Comparison of ENCODE assay signal across 16 cellular contexts in genomic region chr5:172345886-172346285, GRCh38.
DNase-seq lines count a peak whose midpoint lies in the region; ATAC-seq and TF ChIP-seq lines count a peak whose summit lies in the region.
"Had no signal": no experiment of that assay in that cellular context is flagged by ENCODE, and none has a peak within 500 bp of the region (broad histone marks: within the 10 kb centered on the region; RNA-seq: fewer than 3 reads in every experiment).

No MANE protein-coding gene starts in this region.

- no peak overlapping the region for H2AK5ac ChIP-seq in trophoblast cell (ENCODE audit: low read length)

- no peak overlapping the region for H3K9ac ChIP-seq in trophoblast cell (ENCODE audit: low read length)
- H3K9ac ChIP-seq: BLaER1 treated with 17β-estradiol and CSF1 and Interleukin-3, amounts not matched to agents 10 nM and 100 nM had no signal

- peaks cover 96% of the 10 kb centered on the region for H3K36me3 Mint-ChIP-seq in MCF 10A (ENCODE audit: insufficient read depth, unreplicated experiment)
- H3K36me3 Mint-ChIP-seq: CD4-positive, CD25-positive, alpha-beta regulatory T cell had no signal

- H3K4me1 Mint-ChIP-seq in MCF 10A (ENCODE audit: insufficient read depth, unreplicated experiment) = peaks cover 7% of the 10 kb centered on the region
- H3K4me1 Mint-ChIP-seq: CD4-positive, CD25-positive, alpha-beta regulatory T cell; GM23338 had no signal

- CTCF ChIA-PET in MCF 10A (lab: Yijun Ruan, JAX) = interaction anchor here (0.6 kb wide), 1 partner anchor 23 kb away, joined by 3 read pairs; no protein-coding TSS in a partner anchor

- peaks cover 2% of the 10 kb centered on the region for H3K79me2 ChIP-seq in trophoblast cell (ENCODE audit: control insufficient read depth, insufficient read depth, low read length, poor library complexity)

- peaks cover 3% of the 10 kb centered on the region for H3K79me1 ChIP-seq in trophoblast cell (ENCODE audit: low read length)

- H2BK120ac ChIP-seq in trophoblast cell (ENCODE audit: insufficient read depth, low read length, poor library complexity) = no peak overlapping the region

- no peak overlapping the region for H3K14ac ChIP-seq in trophoblast cell (ENCODE audit: low read length)

- H3K27me3 ChIP-seq in breast epithelium = no peaks in the 10 kb centered on the region
- H3K27me3 ChIP-seq in trophoblast cell (ENCODE audit: insufficient read depth, low read length) = no peaks in the 10 kb centered on the region
- H3K27me3 ChIP-seq: BLaER1 treated with 17β-estradiol and CSF1 and Interleukin-3, amounts not matched to agents 10 nM and 100 nM had no signal

- peaks cover 6% of the 10 kb centered on the region for H3K36me3 ChIP-seq in breast epithelium
- peaks cover 50 to 65% of the 10 kb centered on the region in 2 experiments for H3K36me3 ChIP-seq in trophoblast cell (ENCODE audit: control insufficient read depth in 1 of 2, insufficient read depth in 2 of 2, low read length in 2 of 2)

- no peak overlapping the region for H3K4me3 Mint-ChIP-seq in MCF 10A (ENCODE audit: unreplicated experiment)
- H3K4me3 Mint-ChIP-seq: CD4-positive, CD25-positive, alpha-beta regulatory T cell; GM23338 had no signal

- WGBS in trophoblast cell (ENCODE audit: extremely low coverage, insufficient coverage, insufficient read length) = no CpG with 5 or more reads among the region's 11 CpGs

- no peak overlapping the region for H4K12ac ChIP-seq in trophoblast cell (ENCODE audit: low read depth, low read length)

- TF ChIP-seq POLR2A in breast epithelium (IDR thresholded peaks at IDR 0.05) = no peak

- no peak overlapping the region for H3K18ac ChIP-seq in trophoblast cell (ENCODE audit: low read length)

- H3K4me1 ChIP-seq in breast epithelium (no peaks in the 10 kb centered on the region), trophoblast cell (ENCODE audit: control insufficient read depth in 1 of 2, insufficient read depth in 2 of 2, low read length in 2 of 2) (peaks cover 3 to 4% of the 10 kb centered on the region in 2 experiments)

- H3K27me3 Mint-ChIP-seq in MCF 10A (ENCODE audit: insufficient read depth, unreplicated experiment) = no peaks in the 10 kb centered on the region
- H3K27me3 Mint-ChIP-seq: CD4-positive, CD25-positive, alpha-beta regulatory T cell had no signal

- no peak for DNase-seq in MCF 10A (ENCODE audit: unreplicated experiment)
- DNase-seq in breast epithelium (ENCODE audit: low spot score in 2 of 2) = no peak
- DNase-seq in amniotic epithelial cell (ENCODE audit: low read depth) = peak; percentile 67
- no peak for DNase-seq in left colon
- peak; percentile 71 to 80 for DNase-seq in trophoblast cell
- DNase-seq in stimulated activated CD4-positive, alpha-beta T cell treated with anti-CD3 and anti-CD28 coated beads, Interleukin-15, amount 100 ng/mL, for 24 hours = no peak
- DNase-seq: ACHN; CD4-positive, CD25-positive, alpha-beta regulatory T cell; DMS153; DMS79 treated with DMSO at 0.1 percent for 48 hours; EL; H7 had no signal

- POLR2A ChIA-PET in MCF 10A (lab: Yijun Ruan, JAX) = no interaction called here

- H2BK5ac ChIP-seq in trophoblast cell (ENCODE audit: low read depth, low read length, poor library complexity) = no peak overlapping the region

- no peaks in the 10 kb centered on the region for H3K9me3 Mint-ChIP-seq in MCF 10A (ENCODE audit: unreplicated experiment)
- H3K9me3 Mint-ChIP-seq: CD4-positive, CD25-positive, alpha-beta regulatory T cell; GM23338 had no signal

- H3K27ac Mint-ChIP-seq in MCF 10A (ENCODE audit: low read depth, unreplicated experiment) = peak overlapping the region; percentile 4
- H3K27ac Mint-ChIP-seq: GM23338 had no signal

- no peak overlapping the region for H3K27ac ChIP-seq in breast epithelium
- H3K27ac ChIP-seq in trophoblast cell (ENCODE audit: low read depth, low read length) = no peak overlapping the region
- H3K27ac ChIP-seq: BLaER1 treated with 17β-estradiol and CSF1 and Interleukin-3, amounts not matched to agents 10 nM and 100 nM had no signal

- no peak overlapping the region for H3K4me2 ChIP-seq in trophoblast cell (ENCODE audit: low read length)
- H3K4me2 ChIP-seq: GM23338 had no signal

- no peak overlapping the region for H2AFZ ChIP-seq in trophoblast cell (ENCODE audit: insufficient read depth, low read length, poor library complexity)
- H2AFZ ChIP-seq: GM23338 had no signal

- no peak overlapping the region for H3K4me3 ChIP-seq in breast epithelium
- H3K4me3 ChIP-seq in trophoblast cell (ENCODE audit: low read depth, low read length) = no peak overlapping the region
- H3K4me3 ChIP-seq: BLaER1 treated with 17β-estradiol and CSF1 and Interleukin-3, amounts not matched to agents 10 nM and 100 nM; GM23338 had no signal

- no peak overlapping the region for H3K4ac ChIP-seq in trophoblast cell (ENCODE audit: low read depth, low read length)

- ATAC-seq in left colon (peak; percentile 46), HG02759 (IDR thresholded peaks at IDR 0.05; ENCODE audit: unreplicated experiment) (no peak), GM19395 (IDR thresholded peaks at IDR 0.05; ENCODE audit: unreplicated experiment) (no peak)
- ATAC-seq: GM23338 had no signal

- no TSS peak for BruUV-seq in MCF 10A (replicated peaks; lab: Mats Ljungman, UMichigan)

- no peak for TF ChIP-seq CTCF in MCF 10A (IDR thresholded peaks at IDR 0.05; ENCODE audit: unreplicated experiment)
- TF ChIP-seq CTCF in breast epithelium (IDR thresholded peaks at IDR 0.05) = no peak

- no peak overlapping the region for H3K23ac ChIP-seq in trophoblast cell (ENCODE audit: low read length)

- intact Hi-C loops in MCF 10A (cut with micrococcal nuclease) (no loop called here), breast epithelium (cut with DNase I; ENCODE audit: low total_unique reads) (loop anchor here (1.0 kb wide), 1 partner anchor 12 kb away; no protein-coding TSS in a partner anchor), left colon (cut with DNase I, micrococcal nuclease) (no loop called here)

- H2BK12ac ChIP-seq in trophoblast cell (ENCODE audit: low read length) = no peak overlapping the region

- H4K91ac ChIP-seq in trophoblast cell (ENCODE audit: low read depth, low read length) = no peak overlapping the region

- H3K9me3 ChIP-seq in breast epithelium (no peaks in the 10 kb centered on the region), trophoblast cell (ENCODE audit: insufficient read depth, low read depth, low read length) (no peaks in the 10 kb centered on the region)
- H3K9me3 ChIP-seq: BLaER1 treated with 17β-estradiol and CSF1 and Interleukin-3, amounts not matched to agents 10 nM and 100 nM had no signal

- H4K8ac ChIP-seq in trophoblast cell (ENCODE audit: low read depth, low read length) = no peak overlapping the region

Comparison
In these comparisons a context has a peak if more than half of its experiments do, and no peak if none do; other contexts are left out.
1. DNase-seq: peak in amniotic epithelial cell (single experiment) and trophoblast cell (2 of 2); none in MCF 10A (single experiment), breast epithelium (0 of 2), left colon (0 of 2) and stimulated activated CD4-positive, alpha-beta T cell treated with anti-CD3 and anti-CD28 coated beads, Interleukin-15, amount 100 ng/mL, for 24 hours (single experiment).